12 cellular contexts compared by ENCODE assay signal in the genomic region with DNA sequence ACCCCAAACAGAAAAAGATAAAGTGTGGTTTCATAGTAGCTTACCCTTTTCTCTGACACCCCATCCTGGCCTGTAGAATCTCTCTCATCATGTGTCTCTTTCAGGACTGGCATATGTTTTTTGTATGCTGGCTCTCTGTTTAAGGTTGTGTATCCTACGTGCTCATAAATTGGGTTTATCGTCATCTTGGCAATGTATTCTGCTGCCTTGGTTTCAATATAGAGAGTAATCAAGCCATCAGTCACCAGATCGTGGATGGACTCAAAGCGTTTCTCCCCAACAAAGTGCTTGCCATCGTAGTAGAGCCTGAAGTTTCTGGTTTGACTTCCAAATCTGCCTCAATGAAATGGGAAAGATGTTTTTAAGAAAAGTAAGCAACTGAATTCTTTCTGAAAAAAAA.
A peak's percentile ranks its signal among the peaks of the same experiment; 100 is the strongest.
DNase-seq lines count a peak whose midpoint lies in the region; FAIRE-seq and TF ChIP-seq lines count a peak whose summit lies in the region.
"Had no signal": no experiment of that assay in that cellular context is flagged by ENCODE, and none has a peak within 500 bp of the region (broad histone marks: within the 10 kb centered on the region; RNA-seq: fewer than 3 reads in every experiment).

No MANE protein-coding gene starts in this region.

- FAIRE-seq in H1 (lab: Jason Lieb, UNC): peak; percentile 45
- FAIRE-seq: A549 had no signal

- H3K27me3 ChIP-seq in GM23248 (replicated peaks; ENCODE audit: insufficient read depth) (no peaks in the 10 kb centered on the region), MG63 (no peaks in the 10 kb centered on the region), H1 (replicated peaks in 1 of 4; ENCODE audit: control insufficient read depth in 3 of 4, extremely low read depth in 1 of 4, insufficient read depth in 3 of 4, low read length in 3 of 4) (no peaks in the 10 kb centered on the region)

- no peak for TF ChIP-seq RAD21 in H1 (IDR thresholded peaks at IDR 0.05 in 1 of 2, conservative IDR thresholded peaks at IDR 0.05 in 1 of 2; ENCODE audit: low read depth in 2 of 2, low read length in 2 of 2)

- H4K91ac ChIP-seq in H1 (replicated peaks; ENCODE audit: insufficient read length, low read length): no peak overlapping the region

- no peak overlapping the region for H4K5ac ChIP-seq in H1 (ENCODE audit: insufficient read length, low read depth, low read length)

- H2AK5ac ChIP-seq in H1 (ENCODE audit: low read depth, low read length): no peak overlapping the region

- peaks cover 4% of the 10 kb centered on the region; the same call in 1 of the 2 replicates for H3K9me2 ChIP-seq in GM23248 (ENCODE audit: insufficient read depth)

- H2BK12ac ChIP-seq in H1 (ENCODE audit: low read depth, low read length): no peak overlapping the region

- TF ChIP-seq EP300 in H1 (IDR thresholded peaks at IDR 0.05; ENCODE audit: borderline replicate concordance in 1 of 2, low read depth in 2 of 2, low read length in 2 of 2): no peak

- H3K36me3 ChIP-seq in GM23248 (ENCODE audit: low read depth) (no peaks in the 10 kb centered on the region), MG63 (no peaks in the 10 kb centered on the region), H1 (ENCODE audit: control insufficient read depth in 2 of 4, insufficient read depth in 4 of 4, low read length in 3 of 4) (peaks cover 0 to 4% (median 1%) of the 10 kb centered on the region in 4 experiments; a peak in 2 of 8 replicates)

- POLR2A ChIA-PET in H1 (lab: Charles Lee; ENCODE audit: partially characterized antibody): no interaction called here
- POLR2A ChIA-PET in activated CD4-positive, alpha-beta memory T cell treated with anti-CD3 and anti-CD28 coated beads, Interleukin-2, amount 10 ng/mL, durations not matched to agents 7 days and 5 days (lab: Charles Lee): no interaction called here

- H3K23ac ChIP-seq in H1 (ENCODE audit: insufficient read length): no peak overlapping the region

- no peaks in the 10 kb centered on the region for H3K36me3 Mint-ChIP-seq in mesothelial cell of epicardium
- H3K36me3 Mint-ChIP-seq in activated CD4-positive, alpha-beta memory T cell treated with anti-CD3 and anti-CD28 coated beads, Interleukin-2, amount 10 ng/mL, durations not matched to agents 7 days and 5 days (ENCODE audit: low read depth): no peaks in the 10 kb centered on the region

- CTCF ChIA-PET in H1 (lab: Charles Lee; ENCODE audit: partially characterized antibody): interaction anchor here (0.7 to 1.6 kb wide), 4 partner anchors 9 to 112 kb away, joined by 3 to 7 read pairs (median 4); no protein-coding TSS in a partner anchor
- CTCF ChIA-PET in activated CD4-positive, alpha-beta memory T cell treated with anti-CD3 and anti-CD28 coated beads, Interleukin-2, amount 10 ng/mL, durations not matched to agents 7 days and 5 days (lab: Charles Lee): no interaction called here

- H3K9me3 Mint-ChIP-seq in mesothelial cell of epicardium: no peaks in the 10 kb centered on the region
- H3K9me3 Mint-ChIP-seq in activated CD4-positive, alpha-beta memory T cell treated with anti-CD3 and anti-CD28 coated beads, Interleukin-2, amount 10 ng/mL, durations not matched to agents 7 days and 5 days: no peaks in the 10 kb centered on the region

- no peak overlapping the region for H2BK120ac ChIP-seq in H1 (replicated peaks; ENCODE audit: low read depth, low read length)

- H3K27me3 Mint-ChIP-seq in mesothelial cell of epicardium (ENCODE audit: low read depth): no peaks in the 10 kb centered on the region
- H3K27me3 Mint-ChIP-seq in activated CD4-positive, alpha-beta memory T cell treated with anti-CD3 and anti-CD28 coated beads, Interleukin-2, amount 10 ng/mL, durations not matched to agents 7 days and 5 days: peaks cover 2% of the 10 kb centered on the region

- peak overlapping the region; percentile 7 for H3K27ac Mint-ChIP-seq in mesothelial cell of epicardium
- no peak overlapping the region for H3K27ac Mint-ChIP-seq in activated CD4-positive, alpha-beta memory T cell treated with anti-CD3 and anti-CD28 coated beads, Interleukin-2, amount 10 ng/mL, durations not matched to agents 7 days and 5 days

- no peak overlapping the region for H3K14ac ChIP-seq in H1 (ENCODE audit: insufficient read length)

- no peak overlapping the region for H2BK5ac ChIP-seq in H1 (ENCODE audit: low read depth, low read length)

- no peak for TF ChIP-seq POLR2A in H1 (IDR thresholded peaks at IDR 0.05; ENCODE audit: control extremely low read depth in 1 of 2, low read depth in 2 of 2, low read length in 2 of 2)

- no peaks in the 10 kb centered on the region for H3F3A ChIP-seq in GM23248 (ENCODE audit: insufficient read depth)

- no peak overlapping the region for H3K56ac ChIP-seq in H1 (replicated peaks; ENCODE audit: insufficient read length, low read depth, low read length)

- no peak overlapping the region for H3K27ac ChIP-seq in GM23248
- no peak overlapping the region for H3K27ac ChIP-seq in H1 (ENCODE audit: low read depth, low read length)
- H3K27ac ChIP-seq: A549 had no signal

- H3K79me2 ChIP-seq in GM23248 (ENCODE audit: insufficient read depth) (no peaks in the 10 kb centered on the region), H1 (ENCODE audit: control insufficient read depth in 1 of 2, insufficient read depth in 2 of 2, low read length in 2 of 2) (peaks cover 0 to 2% of the 10 kb centered on the region in 2 experiments; a peak in 1 of 4 replicates)

- H3K4me3 ChIP-seq in GM23248 (0 out of 2 replicates have a peak overlapping the region, but pooled peaks have one; percentile 77), MG63 (peak overlapping the region; percentile 23; the same call in 1 of the 2 replicates), H1 (ENCODE audit: extremely low read depth in 1 of 4, insufficient read depth in 2 of 4, low read depth in 3 of 4, low read length in 4 of 4) (no peak overlapping the region)
- H3K4me3 ChIP-seq: A549 had no signal

- peaks cover 29% of the 10 kb centered on the region for H3K4me1 Mint-ChIP-seq in mesothelial cell of epicardium
- H3K4me1 Mint-ChIP-seq in activated CD4-positive, alpha-beta memory T cell treated with anti-CD3 and anti-CD28 coated beads, Interleukin-2, amount 10 ng/mL, durations not matched to agents 7 days and 5 days: no peaks in the 10 kb centered on the region

- no peak overlapping the region for H3K4me3 Mint-ChIP-seq in mesothelial cell of epicardium
- H3K4me3 Mint-ChIP-seq in activated CD4-positive, alpha-beta memory T cell treated with anti-CD3 and anti-CD28 coated beads, Interleukin-2, amount 10 ng/mL, durations not matched to agents 7 days and 5 days: no peak overlapping the region

- no peak overlapping the region for H3K4ac ChIP-seq in H1 (replicated peaks; ENCODE audit: insufficient read length, low read depth, low read length)

- H2AFZ ChIP-seq in GM23248 (peak overlapping the region; percentile 81), H1 (ENCODE audit: low read length) (no peak overlapping the region)

- H3K9me3 ChIP-seq in GM23248 (ENCODE audit: low read depth) (no peaks in the 10 kb centered on the region), MG63 (no peaks in the 10 kb centered on the region), H1 (ENCODE audit: insufficient read depth in 2 of 2, low read depth in 1 of 2, low read length in 1 of 2) (no peaks in the 10 kb centered on the region)
- H3K9me3 ChIP-seq: A549 had no signal

- WGBS in GM23248 (ENCODE audit: low coverage in 1 of 2, low lambda C conversion rate in 2 of 2, missing lambda C conversion rate in 2 of 2), 2 experiments: 87% methylated on average over 5 of the region's 5 CpGs
- 94% methylated on average over 5 of the region's 5 CpGs; no CpG with 5 or more reads in 1 of the 2 experiments for WGBS in H1 (ENCODE audit: extremely low coverage in 1 of 2, insufficient coverage in 1 of 2, insufficient read length in 1 of 2, insufficient replicate concordance in 2 of 2, low coverage in 1 of 2, low lambda C conversion rate in 2 of 2, missing lambda C conversion rate in 1 of 2), 2 experiments

- no peak overlapping the region for H2BK15ac ChIP-seq in H1 (ENCODE audit: low read length)

- H4K20me1 ChIP-seq in GM23248 (ENCODE audit: insufficient read depth) (no peaks in the 10 kb centered on the region), H1 (replicated peaks in 1 of 2; ENCODE audit: control insufficient read depth in 1 of 2, insufficient read depth in 2 of 2, low read length in 2 of 2) (no peaks in the 10 kb centered on the region)

- H3K4me1 ChIP-seq in GM23248 (ENCODE audit: insufficient read depth) (peaks cover 10% of the 10 kb centered on the region), H1 (replicated peaks in 1 of 4; ENCODE audit: control insufficient read depth in 3 of 4, insufficient read depth in 4 of 4, low read length in 3 of 4) (peaks cover 0 to 10% (median 8%) of the 10 kb centered on the region in 4 experiments; a peak in 3 of 7 replicates)
- H3K4me1 ChIP-seq: A549 had no signal

- H3K18ac ChIP-seq in H1 (ENCODE audit: extremely low read depth, low read length): no peak overlapping the region

- TF ChIP-seq CTCF in H1 (IDR thresholded peaks at IDR 0.05; ENCODE audit: control extremely low read depth in 1 of 3, insufficient read depth in 1 of 3, low read depth in 1 of 3, low read length in 3 of 3): no peak
- no peak for TF ChIP-seq CTCF in mesothelial cell of epicardium (IDR thresholded peaks at IDR 0.05; ENCODE audit: unreplicated experiment)

- no peak overlapping the region for H2BK20ac ChIP-seq in H1 (ENCODE audit: low read length)

- no peak overlapping the region for H4K8ac ChIP-seq in H1 (ENCODE audit: extremely low read depth, insufficient read depth, low read length)

- no peaks in the 10 kb centered on the region for H3K79me1 ChIP-seq in H1 (ENCODE audit: low read depth, low read length)

- H3K9ac ChIP-seq in GM23248: no peak overlapping the region
- H3K9ac ChIP-seq in H1 (replicated peaks in 1 of 4; ENCODE audit: extremely low read depth in 1 of 4, low read depth in 3 of 4, low read length in 3 of 4): no peak overlapping the region

- no peaks in the 10 kb centered on the region for H3K23me2 ChIP-seq in H1 (ENCODE audit: low read depth, low read length)

- in situ Hi-C loops in GM23248 (cut with MboI): no loop called here

- H3K4me2 ChIP-seq in GM23248 (ENCODE audit: unreplicated experiment) (no peak overlapping the region), H1 (ENCODE audit: insufficient read depth in 1 of 2, low read depth in 2 of 2, low read length in 2 of 2) (no peak overlapping the region)

- DNase-seq in GM23248 (no peak), MG63 (no peak), H1 (ENCODE audit: low read depth in 1 of 2, low spot score in 2 of 2) (no peak), mesothelial cell of epicardium (ENCODE audit: low spot score in 2 of 2, unreplicated experiment in 2 of 2) (no peak), Ammon's horn (ENCODE audit: low spot score) (no peak), D341Med (ENCODE audit: low spot score) (no peak)
- DNase-seq in activated CD4-positive, alpha-beta memory T cell treated with anti-CD3 and anti-CD28 coated beads, Interleukin-2, amount 10 ng/mL, durations not matched to agents 7 days and 5 days: no peak
- no peak for DNase-seq in stimulated activated CD4-positive, alpha-beta T cell treated with anti-CD3 and anti-CD28 coated beads, Interleukin-4, amount 100 ng/mL, for 1 hour
- DNase-seq: KG1, NCI-H146, NCI-H524 treated with DMSO at 0.1 percent for 48 hours had no signal

TF ChIP-seq in H1, 55 proteins besides CTCF, POLR2A, EP300 and RAD21 (continues in another document):
- no peak for TF ChIP-seq RXRA (IDR thresholded peaks at IDR 0.05; ENCODE audit: insufficient read depth, low read depth, low read length)
- no peak for TF ChIP-seq KDM1A (IDR thresholded peaks at IDR 0.05; ENCODE audit: borderline replicate concordance, low read length)

Comparison
In these comparisons a context has a peak if more than half of its experiments do, and no peak if none do; other contexts are left out.
1. H3K4me3 ChIP-seq: peak in GM23248 (single experiment) and MG63 (single experiment); none in H1 (0 of 4).